Comparison of ENCODE assay signal across 24 cellular contexts in the genomic region with DNA sequence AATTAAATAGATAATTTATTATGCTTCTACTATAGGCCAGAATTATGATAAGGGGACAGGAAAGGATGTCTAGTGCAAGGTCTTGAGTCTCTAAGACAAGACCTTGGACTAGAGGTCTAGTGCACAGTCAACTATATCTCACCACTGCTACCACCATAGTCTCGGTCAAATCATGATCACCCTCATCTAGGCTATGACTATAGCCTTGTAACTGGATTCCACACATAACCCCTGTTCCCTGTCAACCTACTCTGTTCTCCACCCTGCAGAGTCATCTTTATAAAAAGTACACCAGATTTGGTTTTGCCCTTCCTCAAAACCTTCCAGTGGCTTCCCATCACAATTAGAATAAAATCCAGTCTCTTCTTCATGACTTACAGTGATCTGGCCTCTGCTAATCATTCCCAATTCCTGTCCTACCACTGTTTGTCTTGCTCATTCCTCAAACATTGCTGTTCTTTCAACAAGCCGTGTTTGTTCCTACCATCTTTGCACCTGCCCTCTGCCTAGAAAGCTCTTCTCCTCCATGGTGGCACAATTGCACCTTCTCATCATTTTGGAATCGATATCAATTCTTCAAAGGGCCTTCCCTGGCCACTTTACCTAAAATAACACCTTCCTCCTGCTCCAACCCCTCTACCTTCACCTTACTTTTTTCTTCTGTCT.
A peak's percentile ranks its signal among the peaks of the same experiment; 100 is the strongest.
DNase-seq lines count a peak whose midpoint lies in the region; ATAC-seq, FAIRE-seq and TF ChIP-seq lines count a peak whose summit lies in the region.
"Had no signal": no experiment of that assay in that cellular context is flagged by ENCODE, and none has a peak within 500 bp of the region (broad histone marks: within the 10 kb centered on the region; RNA-seq: fewer than 3 reads in every experiment).

No MANE protein-coding gene starts in this region.

- H3K27me3 Mint-ChIP-seq in activated naive CD8-positive, alpha-beta T cell treated with anti-CD3 and anti-CD28 coated beads for 36 hours: no peaks in the 10 kb centered on the region
- no peaks in the 10 kb centered on the region for H3K27me3 Mint-ChIP-seq in activated naive CD8-positive, alpha-beta T cell treated with anti-CD3 and anti-CD28 coated beads, Interleukin-2, amount 50 U/mL, for 24 hours
- H3K27me3 Mint-ChIP-seq in WTC11 (ENCODE audit: low read depth): no peaks in the 10 kb centered on the region
- H3K27me3 Mint-ChIP-seq: IgD-negative memory B cell had no signal

- H3K9me3 Mint-ChIP-seq in activated naive CD8-positive, alpha-beta T cell treated with anti-CD3 and anti-CD28 coated beads for 36 hours: peaks cover 7% of the 10 kb centered on the region
- H3K9me3 Mint-ChIP-seq in activated naive CD8-positive, alpha-beta T cell treated with anti-CD3 and anti-CD28 coated beads, Interleukin-2, amount 50 U/mL, for 24 hours: peaks cover 6% of the 10 kb centered on the region
- no peaks in the 10 kb centered on the region for H3K9me3 Mint-ChIP-seq in WTC11

- H3K27me3 ChIP-seq in HepG2 (ENCODE audit: control insufficient read depth in 1 of 2, insufficient read depth in 2 of 2, low read length in 2 of 2) (no peaks in the 10 kb centered on the region), ascending aorta (no peaks in the 10 kb centered on the region)
- H3K27me3 ChIP-seq: adrenal gland, BLaER1, pancreas, right atrium auricular region, upper lobe of left lung had no signal

- H3K4me1 Mint-ChIP-seq in activated naive CD8-positive, alpha-beta T cell treated with anti-CD3 and anti-CD28 coated beads for 36 hours: peaks cover 55% of the 10 kb centered on the region
- H3K4me1 Mint-ChIP-seq in activated naive CD8-positive, alpha-beta T cell treated with anti-CD3 and anti-CD28 coated beads, Interleukin-2, amount 50 U/mL, for 24 hours: peaks cover 61% of the 10 kb centered on the region
- H3K4me1 Mint-ChIP-seq in WTC11: peaks cover 83% of the 10 kb centered on the region

- CTCF ChIA-PET in WTC11 (lab: Charles Lee): no interaction called here
- CTCF ChIA-PET in HepG2 (lab: Yijun Ruan, JAX; ENCODE audit: low intra/inter-chr PET ratio, low total read pairs): no interaction called here

- 38% methylated on average over 3 of the region's 3 CpGs for WGBS in HepG2 (ENCODE audit: low lambda C conversion rate)

- DNase-seq in activated naive CD8-positive, alpha-beta T cell treated with anti-CD3 and anti-CD28 coated beads for 36 hours: no peak
- DNase-seq in activated naive CD8-positive, alpha-beta T cell treated with anti-CD3 and anti-CD28 coated beads, Interleukin-2, amount 50 U/mL, for 24 hours: no peak
- no peak for DNase-seq in WTC11 (ENCODE audit: low spot score)
- DNase-seq in HepG2 (ENCODE audit: low spot score): peak; percentile 78
- no peak for DNase-seq in globus pallidus (ENCODE audit: low spot score)
- DNase-seq in ascending aorta (ENCODE audit: low spot score in 2 of 2): no peak
- no peak for DNase-seq in NCI-H345 (lab: John Stamatoyannopoulos, UW)
- DNase-seq: ACHN; activated CD4-positive, alpha-beta T cell treated with anti-CD3 and anti-CD28 coated beads for 48 hours; activated effector memory CD4-positive, alpha-beta T cell treated with Interleukin-2 at 50 U/mL for 16 hours; adrenal gland; dermis blood vessel endothelial cell; EL; glutamatergic neuron; mesenchymal stem cell; NCI-H1417 treated with DMSO at 0.1 percent for 48 hours; pancreas; PC-9; upper lobe of left lung had no signal

- no peak overlapping the region for H3K9ac ChIP-seq in HepG2 (ENCODE audit: insufficient read depth, low read depth, low read length)
- H3K9ac ChIP-seq: BLaER1 had no signal

- TF ChIP-seq CTCF in WTC11 (IDR thresholded peaks at IDR 0.05) (no peak), HepG2 (CRISPR knock-in tag; IDR thresholded peaks at IDR 0.05) (no peak), ascending aorta (IDR thresholded peaks at IDR 0.05) (no peak)

- peaks cover 45% of the 10 kb centered on the region for H3K36me3 Mint-ChIP-seq in activated naive CD8-positive, alpha-beta T cell treated with anti-CD3 and anti-CD28 coated beads for 36 hours
- H3K36me3 Mint-ChIP-seq in activated naive CD8-positive, alpha-beta T cell treated with anti-CD3 and anti-CD28 coated beads, Interleukin-2, amount 50 U/mL, for 24 hours (ENCODE audit: low read depth): peaks cover 34% of the 10 kb centered on the region
- H3K36me3 Mint-ChIP-seq in WTC11: peaks cover 3% of the 10 kb centered on the region; the same call in 1 of the 2 replicates

- TF ChIP-seq EP300 in HepG2 (IDR thresholded peaks at IDR 0.05; ENCODE audit: low read depth in 2 of 2, low read length in 2 of 2) (peak in 1 of 2 experiments; percentile 53; a peak in 1 of 4 replicates), HepG2 (CRISPR knock-in tag; IDR thresholded peaks at IDR 0.05; ENCODE audit: borderline replicate concordance) (peak; percentile 29; the same call in 1 of the 2 replicates)

- peak; percentile 92 for FAIRE-seq in HepG2 (lab: Jason Lieb, UNC)
- FAIRE-seq: H1, pancreas had no signal

- H3K36me3 ChIP-seq in HepG2 (replicated peaks in 1 of 2; ENCODE audit: control insufficient read depth in 1 of 2, insufficient read depth in 2 of 2, low read length in 2 of 2) (peaks cover 6 to 17% of the 10 kb centered on the region in 2 experiments; a peak in 4 of 5 replicates), ascending aorta (no peaks in the 10 kb centered on the region)
- H3K36me3 ChIP-seq: adrenal gland, pancreas, right atrium auricular region, upper lobe of left lung had no signal

- no peak overlapping the region for H3K27ac ChIP-seq in HepG2 (ENCODE audit: extremely low read length, insufficient read depth, low read length)
- no peak overlapping the region for H3K27ac ChIP-seq in ascending aorta
- H3K27ac ChIP-seq: adrenal gland, BLaER1, pancreas, PC-9, right atrium auricular region had no signal

- intact Hi-C loops in HepG2 (cut with micrococcal nuclease; ENCODE audit: unreplicated experiment): no loop called here
- intact Hi-C loops in ascending aorta (cut with DNase I): no loop called here

- H3K79me2 ChIP-seq in HepG2 (ENCODE audit: insufficient read depth, low read length): peaks cover 57% of the 10 kb centered on the region

- in situ Hi-C loops in HepG2 (cut with HindIII; ENCODE audit: extremely low pct_ligation_motif_present, low pct_unique_long_range_greater_than_20kb): loop anchor here (25.0 kb wide), 1 partner anchor 665 kb away; no protein-coding TSS in a partner anchor

- TF ChIP-seq POLR2A in HepG2 (IDR thresholded peaks at IDR 0.05; ENCODE audit: insufficient read depth in 1 of 2, low read depth in 2 of 2, low read length in 2 of 2): no peak

- H3K9me3 ChIP-seq in HepG2 (ENCODE audit: low read length) (no peaks in the 10 kb centered on the region), ascending aorta (no peaks in the 10 kb centered on the region)
- H3K9me3 ChIP-seq: adrenal gland, pancreas, right atrium auricular region, upper lobe of left lung had no signal

- no peak overlapping the region for H3K4me3 ChIP-seq in HepG2 (replicated peaks in 1 of 3; ENCODE audit: insufficient read depth in 1 of 3, low read depth in 2 of 3, low read length in 3 of 3)
- no peak overlapping the region for H3K4me3 ChIP-seq in ascending aorta
- H3K4me3 ChIP-seq: adrenal gland, BLaER1, pancreas, PC-9, right atrium auricular region, upper lobe of left lung had no signal

- H3K4me1 ChIP-seq in HepG2 (ENCODE audit: insufficient read depth, low read length) (peaks cover 47% of the 10 kb centered on the region), ascending aorta (peaks cover 0 to 25% of the 10 kb centered on the region in 2 donors)
- H3K4me1 ChIP-seq: pancreas had no signal

- POLR2A ChIA-PET in WTC11 (lab: Charles Lee) (no interaction called here), HepG2 (lab: Yijun Ruan, JAX) (no interaction called here)

- BruUV-seq in HepG2 (replicated peaks; lab: Mats Ljungman, UMichigan): no TSS peak

- no peak overlapping the region for H2AFZ ChIP-seq in HepG2 (ENCODE audit: low read length)
- H2AFZ ChIP-seq: PC-9 had no signal

- no peak for ATAC-seq in activated naive CD8-positive, alpha-beta T cell treated with anti-CD3 and anti-CD28 coated beads, Interleukin-2, amount 50 U/mL, for 24 hours
- ATAC-seq in WTC11: no peak
- peak; percentile 96 for ATAC-seq in HepG2
- ATAC-seq in HG03520 (IDR thresholded peaks at IDR 0.05; ENCODE audit: unreplicated experiment): no peak
- ATAC-seq: pancreas had no signal

- H4K20me1 ChIP-seq in HepG2 (ENCODE audit: insufficient read depth, low read length): peaks cover 53% of the 10 kb centered on the region

- peak overlapping the region; percentile 16 for H3K4me2 ChIP-seq in HepG2 (ENCODE audit: low read depth, low read length)
- H3K4me2 ChIP-seq: BLaER1, PC-9 had no signal

- peak overlapping the region; percentile 25 for H3K27ac Mint-ChIP-seq in activated naive CD8-positive, alpha-beta T cell treated with anti-CD3 and anti-CD28 coated beads for 36 hours
- H3K27ac Mint-ChIP-seq in activated naive CD8-positive, alpha-beta T cell treated with anti-CD3 and anti-CD28 coated beads, Interleukin-2, amount 50 U/mL, for 24 hours: no peak overlapping the region
- peak overlapping the region; percentile 11 for H3K27ac Mint-ChIP-seq in WTC11
- H3K27ac Mint-ChIP-seq: IgD-negative memory B cell had no signal

- H3K4me3 Mint-ChIP-seq in activated naive CD8-positive, alpha-beta T cell treated with anti-CD3 and anti-CD28 coated beads for 36 hours: no peak overlapping the region
- no peak overlapping the region for H3K4me3 Mint-ChIP-seq in activated naive CD8-positive, alpha-beta T cell treated with anti-CD3 and anti-CD28 coated beads, Interleukin-2, amount 50 U/mL, for 24 hours
- H3K4me3 Mint-ChIP-seq in WTC11: no peak overlapping the region
- H3K4me3 Mint-ChIP-seq: IgD-negative memory B cell had no signal

- TF ChIP-seq RAD21 in HepG2 (CRISPR knock-in tag; IDR thresholded peaks at IDR 0.05): no peak

TF ChIP-seq in HepG2, 621 proteins besides CTCF, POLR2A, EP300 and RAD21 (continues in another document):
- TF ChIP-seq RXRB (CRISPR knock-in tag; IDR thresholded peaks at IDR 0.05; ENCODE audit: borderline replicate concordance): 0 out of 2 replicates have a peak, but pooled peaks have one; percentile 49
- TF ChIP-seq ATF1 (CRISPR knock-in tag; IDR thresholded peaks at IDR 0.05): no peak
- no peak for TF ChIP-seq FOXP1 (IDR thresholded peaks at IDR 0.05)
- TF ChIP-seq FOXP1 (CRISPR knock-in tag; IDR thresholded peaks at IDR 0.05): peak; percentile 49; the same call in 1 of the 2 replicates
- peak; percentile 80 for TF ChIP-seq RARA (CRISPR knock-in tag; IDR thresholded peaks at IDR 0.05)
- 0 out of 2 replicates have a peak, but pooled peaks have one; percentile 30 for TF ChIP-seq GFI1 (CRISPR knock-in tag; IDR thresholded peaks at IDR 0.05; ENCODE audit: borderline replicate concordance)
- TF ChIP-seq TCF7 (IDR thresholded peaks at IDR 0.05; ENCODE audit: low read depth): peak; percentile 78
- TF ChIP-seq JUN (CRISPR knock-in tag; IDR thresholded peaks at IDR 0.05): 0 out of 2 replicates have a peak, but pooled peaks have one; percentile 54
- peak; percentile 76 for TF ChIP-seq ZMYM4 (CRISPR knock-in tag; IDR thresholded peaks at IDR 0.05)
- TF ChIP-seq AGO2 (optimal IDR thresholded peaks at IDR 0.05; ENCODE audit: low read depth, low read length): no peak
- TF ChIP-seq JUNB (CRISPR knock-in tag; IDR thresholded peaks at IDR 0.05; ENCODE audit: borderline replicate concordance): 0 out of 2 replicates have a peak, but pooled peaks have one; percentile 26
